ENCODE assay signal across 16 cellular contexts in genomic region chr15:69876556-69876955, GRCh38.
DNase-seq lines count a peak whose midpoint lies in the region; ATAC-seq and TF ChIP-seq lines count a peak whose summit lies in the region.
"Had no signal": no experiment of that assay in that cellular context is flagged by ENCODE, and none has a peak within 500 bp of the region (broad histone marks: within the 10 kb centered on the region; RNA-seq: fewer than 3 reads in every experiment).

No MANE protein-coding gene starts in this region.

- no peak for ATAC-seq in GM21447 (IDR thresholded peaks at IDR 0.05; ENCODE audit: unreplicated experiment)
- ATAC-seq: CD8-positive, alpha-beta T cell; GM23338; HCT116 had no signal

- no peaks in the 10 kb centered on the region for H3K36me3 Mint-ChIP-seq in nephron progenitor cell (ENCODE audit: low read depth)
- H3K36me3 Mint-ChIP-seq in immature natural killer cell = peaks cover 0 to 6% (median 4%) of the 10 kb centered on the region in 3 donors
- H3K36me3 Mint-ChIP-seq: CD8-positive, alpha-beta T cell had no signal

- no peaks in the 10 kb centered on the region for H3K36me3 ChIP-seq in A673 (ENCODE audit: insufficient read depth, low read length, poor library complexity, severe bottlenecking)
- H3K36me3 ChIP-seq: BLaER1 treated with 17β-estradiol and CSF1 and Interleukin-3, amounts not matched to agents 10 nM and 100 nM had no signal

- CTCF ChIA-PET in A673 (lab: Charles Lee) = interaction anchor here (0.9 kb wide), 1 partner anchor 590 kb away, joined by 3 read pairs; no protein-coding TSS in a partner anchor

- H3K4me3 Mint-ChIP-seq in nephron progenitor cell (no peak overlapping the region), immature natural killer cell (no peak overlapping the region)
- H3K4me3 Mint-ChIP-seq: CD8-positive, alpha-beta T cell; GM23338; HFFc6 had no signal

- H3K9me3 ChIP-seq in A673 (ENCODE audit: low read depth, low read length, poor library complexity, severe bottlenecking) = peaks cover 7% of the 10 kb centered on the region

- H3K27ac Mint-ChIP-seq in nephron progenitor cell = peak overlapping the region; percentile 69
- no peak overlapping the region for H3K27ac Mint-ChIP-seq in immature natural killer cell
- H3K27ac Mint-ChIP-seq: CD8-positive, alpha-beta T cell; GM23338; HFFc6 had no signal

- POLR2A ChIA-PET in A673 (lab: Charles Lee; ENCODE audit: low non-redundant PET) = interaction anchor here (0.6 kb wide), 1 partner anchor 1417 kb away, joined by 4 read pairs; no protein-coding TSS in a partner anchor

- TF ChIP-seq CTCF in A673 (conservative IDR thresholded peaks at IDR 0.05; ENCODE audit: low read depth, low read length) (no peak), fibroblast of pulmonary artery (IDR thresholded peaks at IDR 0.05; ENCODE audit: low read length, missing control alignments) (no peak), nephron progenitor cell (IDR thresholded peaks at IDR 0.05) (no peak)

- no peaks in the 10 kb centered on the region for H3K27me3 ChIP-seq in A673 (replicated peaks; ENCODE audit: insufficient read depth, low read depth, low read length, poor library complexity)

- no TSS peak for BruUV-seq in A673 (replicated peaks; lab: Mats Ljungman, UMichigan)

- peaks cover 9% of the 10 kb centered on the region for H3K27me3 Mint-ChIP-seq in nephron progenitor cell (ENCODE audit: low read depth, poor library complexity)
- H3K27me3 Mint-ChIP-seq in immature natural killer cell (ENCODE audit: low read depth in 3 of 3) = peaks cover 4 to 6% (median 6%) of the 10 kb centered on the region in 3 donors

- H3K4me1 Mint-ChIP-seq in nephron progenitor cell (peaks cover 15% of the 10 kb centered on the region), immature natural killer cell (no peaks in the 10 kb centered on the region)

- DNase-seq in A673 (ENCODE audit: low spot score) (peak; percentile 71), fibroblast of pulmonary artery (ENCODE audit: low read depth) (no peak), nephron progenitor cell (no peak), NCI-H2227 treated with DMSO at 0.1 percent for 48 hours (lab: John Stamatoyannopoulos, UW) (no peak), immature natural killer cell (no peak), COR-L47 (lab: John Stamatoyannopoulos, UW) (no peak)
- DNase-seq: CD8-positive, alpha-beta T cell; H7; HFFc6; IMR-90; KBM-7 had no signal

- H3K4me1 ChIP-seq in A673 (ENCODE audit: insufficient read depth, low read length, poor library complexity, severe bottlenecking) = peaks cover 17% of the 10 kb centered on the region

- intact Hi-C loops in A673 (cut with micrococcal nuclease; ENCODE audit: unreplicated experiment) = no loop called here

- H3K27ac ChIP-seq in A673 (ENCODE audit: low read depth, low read length, poor library complexity, severe bottlenecking) = no peak overlapping the region
- H3K27ac ChIP-seq: BLaER1 treated with 17β-estradiol and CSF1 and Interleukin-3, amounts not matched to agents 10 nM and 100 nM had no signal

- H3K9me3 Mint-ChIP-seq in nephron progenitor cell (peaks cover 29% of the 10 kb centered on the region), immature natural killer cell (peaks cover 0 to 10% (median 9%) of the 10 kb centered on the region in 6 donors)

- H3K4me3 ChIP-seq in A673 (ENCODE audit: low read depth, low read length, poor library complexity, severe bottlenecking) = peak overlapping the region; percentile 32
- H3K4me3 ChIP-seq in fibroblast of pulmonary artery (replicated peaks; ENCODE audit: low read depth, low read length) = peak overlapping the region; percentile 24
- H3K4me3 ChIP-seq: BLaER1 treated with 17β-estradiol and CSF1 and Interleukin-3, amounts not matched to agents 10 nM and 100 nM; GM23338 had no signal

TF ChIP-seq in PFSK-1, 5 proteins besides CTCF, POLR2A, EP300 and RAD21:
- no peak for TF ChIP-seq TAF1 (IDR thresholded peaks at IDR 0.05; ENCODE audit: borderline replicate concordance, insufficient read depth, low read length)
- TF ChIP-seq, protein P1, sequence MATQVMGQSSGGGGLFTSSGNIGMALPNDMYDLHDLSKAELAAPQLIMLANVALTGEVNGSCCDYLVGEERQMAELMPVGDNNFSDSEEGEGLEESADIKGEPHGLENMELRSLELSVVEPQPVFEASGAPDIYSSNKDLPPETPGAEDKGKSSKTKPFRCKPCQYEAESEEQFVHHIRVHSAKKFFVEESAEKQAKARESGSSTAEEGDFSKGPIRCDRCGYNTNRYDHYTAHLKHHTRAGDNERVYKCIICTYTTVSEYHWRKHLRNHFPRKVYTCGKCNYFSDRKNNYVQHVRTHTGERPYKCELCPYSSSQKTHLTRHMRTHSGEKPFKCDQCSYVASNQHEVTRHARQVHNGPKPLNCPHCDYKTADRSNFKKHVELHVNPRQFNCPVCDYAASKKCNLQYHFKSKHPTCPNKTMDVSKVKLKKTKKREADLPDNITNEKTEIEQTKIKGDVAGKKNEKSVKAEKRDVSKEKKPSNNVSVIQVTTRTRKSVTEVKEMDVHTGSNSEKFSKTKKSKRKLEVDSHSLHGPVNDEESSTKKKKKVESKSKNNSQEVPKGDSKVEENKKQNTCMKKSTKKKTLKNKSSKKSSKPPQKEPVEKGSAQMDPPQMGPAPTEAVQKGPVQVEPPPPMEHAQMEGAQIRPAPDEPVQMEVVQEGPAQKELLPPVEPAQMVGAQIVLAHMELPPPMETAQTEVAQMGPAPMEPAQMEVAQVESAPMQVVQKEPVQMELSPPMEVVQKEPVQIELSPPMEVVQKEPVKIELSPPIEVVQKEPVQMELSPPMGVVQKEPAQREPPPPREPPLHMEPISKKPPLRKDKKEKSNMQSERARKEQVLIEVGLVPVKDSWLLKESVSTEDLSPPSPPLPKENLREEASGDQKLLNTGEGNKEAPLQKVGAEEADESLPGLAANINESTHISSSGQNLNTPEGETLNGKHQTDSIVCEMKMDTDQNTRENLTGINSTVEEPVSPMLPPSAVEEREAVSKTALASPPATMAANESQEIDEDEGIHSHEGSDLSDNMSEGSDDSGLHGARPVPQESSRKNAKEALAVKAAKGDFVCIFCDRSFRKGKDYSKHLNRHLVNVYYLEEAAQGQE (IDR thresholded peaks at IDR 0.05; ENCODE audit: insufficient read depth in 1 of 2, low read depth in 2 of 2, low read length in 2 of 2) = peak in 1 of 2 experiments; percentile 59; a peak in 1 of 4 replicates
- peak; percentile 71; the same call in 1 of the 2 replicates for TF ChIP-seq SIN3A (IDR thresholded peaks at IDR 0.05; ENCODE audit: borderline replicate concordance, insufficient read depth, low read length)
- TF ChIP-seq FOXP2 (optimal IDR thresholded peaks at IDR 0.05; ENCODE audit: borderline replicate concordance, extremely low read depth, extremely low read length, insufficient read depth) = no peak
- peak; percentile 65; the same call in 1 of the 2 replicates for TF ChIP-seq POLR2AphosphoS5 (IDR thresholded peaks at IDR 0.05; ENCODE audit: low read depth, low read length)
